21 cellular contexts compared by ENCODE assay signal in genomic region chr9:113702423-113702755, GRCh38.
DNase-seq lines count a peak whose midpoint lies in the region; ATAC-seq and TF ChIP-seq lines count a peak whose summit lies in the region.
"Had no signal": no experiment of that assay in that cellular context is flagged by ENCODE, and none has a peak within 500 bp of the region (broad histone marks: within the 10 kb centered on the region; RNA-seq: fewer than 3 reads in every experiment).

No MANE protein-coding gene starts in this region.

- H3K36me3 ChIP-seq in HUES64 (ENCODE audit: insufficient read depth, low read length): no peaks in the 10 kb centered on the region
- no peaks in the 10 kb centered on the region for H3K36me3 ChIP-seq in iPS-15b (ENCODE audit: control insufficient read depth, insufficient read depth, low read length)
- no peaks in the 10 kb centered on the region for H3K36me3 ChIP-seq in neural progenitor cell
- H3K36me3 ChIP-seq: BLaER1 had no signal

- peaks cover 23% of the 10 kb centered on the region for H3K4me1 ChIP-seq in HUES64 (ENCODE audit: insufficient read depth, low read length)
- H3K4me1 ChIP-seq in iPS-15b (ENCODE audit: control insufficient read depth, insufficient read depth, low read length): peaks cover 9% of the 10 kb centered on the region
- peaks cover 13% of the 10 kb centered on the region for H3K4me1 ChIP-seq in neural progenitor cell

- H3K4me2 ChIP-seq in neural progenitor cell: peak overlapping the region; percentile 64
- H3K4me2 ChIP-seq: BLaER1 had no signal

- ATAC-seq in GM21619 (IDR thresholded peaks at IDR 0.05; ENCODE audit: unreplicated experiment): no peak
- ATAC-seq: CD8-positive, alpha-beta T cell; GM12878; HCT116 had no signal

- H3K27me3 Mint-ChIP-seq in neural progenitor cell (ENCODE audit: insufficient read depth, low read depth): peaks cover 2% of the 10 kb centered on the region

- H2AFZ ChIP-seq in neural progenitor cell (replicated peaks): peak overlapping the region; percentile 73

- no peak overlapping the region for H3K4me3 ChIP-seq in HUES64 (ENCODE audit: low read length)
- H3K4me3 ChIP-seq in iPS-15b (ENCODE audit: low read depth, low read length): peak overlapping the region; percentile 8
- H3K4me3 ChIP-seq in neural progenitor cell: no peak overlapping the region
- H3K4me3 ChIP-seq: BLaER1, GM12878 had no signal

- H3K27ac Mint-ChIP-seq in neural progenitor cell: no peak overlapping the region
- H3K27ac Mint-ChIP-seq: B cell; CD4-positive, CD25-positive, alpha-beta regulatory T cell; CD8-positive, alpha-beta T cell had no signal

- H3F3A ChIP-seq in neural progenitor cell (ENCODE audit: low read depth): peaks cover 12% of the 10 kb centered on the region

- no peaks in the 10 kb centered on the region for H3K79me2 ChIP-seq in neural progenitor cell (ENCODE audit: low read depth)

- peak; percentile 22 for DNase-seq in activated effector memory CD4-positive, alpha-beta T cell treated with anti-CD3 and anti-CD28 coated beads, Interleukin-2, amount 50 U/mL, for 16 hours
- DNase-seq in activated effector memory CD4-positive, alpha-beta T cell treated with Interleukin-2 at 50 U/mL for 16 hours: no peak
- DNase-seq in neural progenitor cell (ENCODE audit: low spot score) (no peak), NCI-H82 (lab: John Stamatoyannopoulos, UW) (no peak)
- DNase-seq in stimulated activated CD4-positive, alpha-beta T cell treated with anti-CD3 and anti-CD28 coated beads, Interleukin-1b, Interleukin-23, amount 100 ng/mL, for 48 hours: no peak
- DNase-seq: Caco-2; CD4-positive, CD25-positive, alpha-beta regulatory T cell; CD8-positive, alpha-beta T cell; DMS153; DND-41; GDM1; H9 had no signal

- TF ChIP-seq CTCF in neural progenitor cell (IDR thresholded peaks at IDR 0.05): no peak

- no peaks in the 10 kb centered on the region for H3K27me3 ChIP-seq in HUES64 (ENCODE audit: insufficient read depth, low read length)
- H3K27me3 ChIP-seq in iPS-15b (ENCODE audit: control insufficient read depth, insufficient read depth, low read length): no peaks in the 10 kb centered on the region
- no peaks in the 10 kb centered on the region for H3K27me3 ChIP-seq in neural progenitor cell
- H3K27me3 ChIP-seq: BLaER1 had no signal

- peak overlapping the region; percentile 57; the same call in 1 of the 2 replicates for H3K27ac ChIP-seq in HUES64 (ENCODE audit: low read depth, low read length)
- no peak overlapping the region for H3K27ac ChIP-seq in neural progenitor cell
- H3K27ac ChIP-seq: 22Rv1, BLaER1, C4-2B had no signal

- WGBS in HUES64: 67% methylated on average over 5 of the region's 5 CpGs

- no peak overlapping the region for H3K9ac ChIP-seq in HUES64 (ENCODE audit: low read depth, low read length)
- no peak overlapping the region for H3K9ac ChIP-seq in iPS-15b (ENCODE audit: low read depth, low read length)
- H3K9ac ChIP-seq in neural progenitor cell: no peak overlapping the region
- H3K9ac ChIP-seq: BLaER1 had no signal

- no peaks in the 10 kb centered on the region for H4K20me1 ChIP-seq in neural progenitor cell (ENCODE audit: low read depth)
- H4K20me1 ChIP-seq: BLaER1 had no signal

- no peaks in the 10 kb centered on the region for H3K9me3 Mint-ChIP-seq in neural progenitor cell
- H3K9me3 Mint-ChIP-seq: CD8-positive, alpha-beta T cell had no signal

- peaks cover 4% of the 10 kb centered on the region for H3K4me1 Mint-ChIP-seq in neural progenitor cell
- H3K4me1 Mint-ChIP-seq: B cell; CD4-positive, CD25-positive, alpha-beta regulatory T cell had no signal

- no peaks in the 10 kb centered on the region for H3K36me3 Mint-ChIP-seq in neural progenitor cell
- H3K36me3 Mint-ChIP-seq: CD4-positive, CD25-positive, alpha-beta regulatory T cell; CD8-positive, alpha-beta T cell had no signal

- H3K9me3 ChIP-seq in HUES64 (ENCODE audit: insufficient read depth, low read depth, low read length): no peaks in the 10 kb centered on the region
- no peaks in the 10 kb centered on the region for H3K9me3 ChIP-seq in iPS-15b (ENCODE audit: control insufficient read depth, insufficient read depth, low read length)
- no peaks in the 10 kb centered on the region for H3K9me3 ChIP-seq in neural progenitor cell (ENCODE audit: low read depth)
- H3K9me3 ChIP-seq: Caco-2 had no signal

- no peak overlapping the region for H3K4me3 Mint-ChIP-seq in neural progenitor cell
- H3K4me3 Mint-ChIP-seq: B cell; CD4-positive, CD25-positive, alpha-beta regulatory T cell; CD8-positive, alpha-beta T cell; H9 had no signal
